In the genomic region with DNA sequence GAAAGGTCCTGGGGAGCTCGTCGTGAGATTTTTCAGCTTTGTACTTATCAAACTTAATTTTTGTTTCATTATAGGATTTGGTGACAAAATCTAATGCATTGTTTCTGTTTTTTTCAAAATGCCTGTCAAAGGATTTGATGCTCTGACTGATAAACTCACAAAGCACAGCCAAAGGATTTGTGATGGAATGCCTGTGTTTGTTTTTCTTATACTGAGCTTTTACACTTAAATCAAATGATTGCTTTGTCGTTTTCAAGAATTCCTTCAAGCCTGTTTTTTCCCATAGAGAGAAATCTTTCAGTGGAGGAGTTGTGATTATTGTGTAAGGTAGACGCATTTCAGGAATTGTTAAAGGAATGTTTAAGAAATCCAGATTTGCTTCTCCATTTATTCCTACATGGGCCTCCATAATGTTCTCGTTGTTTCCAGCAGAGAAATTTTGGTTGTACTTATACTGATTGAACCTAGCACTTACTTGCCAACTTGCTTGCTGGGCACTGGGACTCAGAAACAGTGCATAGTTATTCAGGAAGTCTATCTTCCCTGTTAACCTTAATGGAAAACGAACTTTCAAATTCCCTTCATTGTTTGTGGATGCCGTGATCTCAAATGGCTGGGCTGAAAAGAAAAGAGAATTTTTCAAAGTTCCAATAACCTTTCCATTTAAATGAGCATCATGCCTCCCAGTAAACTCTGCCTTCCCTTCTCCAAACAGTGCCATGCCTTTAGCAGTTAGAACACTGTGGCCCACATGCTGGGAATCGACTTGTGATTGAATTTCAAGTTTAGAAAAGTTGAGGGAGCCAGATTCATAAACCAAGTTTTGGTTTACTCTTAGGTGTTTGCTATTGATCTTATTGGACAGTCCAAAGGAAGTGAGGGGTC, we compare ENCODE assay signal across 2 cellular contexts.
TF ChIP-seq lines count a peak whose summit lies in the region.

No MANE protein-coding gene starts in this region.

TF ChIP-seq in liver, 16 proteins besides CTCF, POLR2A, EP300 and RAD21 (continued from another document):
- TF ChIP-seq, protein P1, sequence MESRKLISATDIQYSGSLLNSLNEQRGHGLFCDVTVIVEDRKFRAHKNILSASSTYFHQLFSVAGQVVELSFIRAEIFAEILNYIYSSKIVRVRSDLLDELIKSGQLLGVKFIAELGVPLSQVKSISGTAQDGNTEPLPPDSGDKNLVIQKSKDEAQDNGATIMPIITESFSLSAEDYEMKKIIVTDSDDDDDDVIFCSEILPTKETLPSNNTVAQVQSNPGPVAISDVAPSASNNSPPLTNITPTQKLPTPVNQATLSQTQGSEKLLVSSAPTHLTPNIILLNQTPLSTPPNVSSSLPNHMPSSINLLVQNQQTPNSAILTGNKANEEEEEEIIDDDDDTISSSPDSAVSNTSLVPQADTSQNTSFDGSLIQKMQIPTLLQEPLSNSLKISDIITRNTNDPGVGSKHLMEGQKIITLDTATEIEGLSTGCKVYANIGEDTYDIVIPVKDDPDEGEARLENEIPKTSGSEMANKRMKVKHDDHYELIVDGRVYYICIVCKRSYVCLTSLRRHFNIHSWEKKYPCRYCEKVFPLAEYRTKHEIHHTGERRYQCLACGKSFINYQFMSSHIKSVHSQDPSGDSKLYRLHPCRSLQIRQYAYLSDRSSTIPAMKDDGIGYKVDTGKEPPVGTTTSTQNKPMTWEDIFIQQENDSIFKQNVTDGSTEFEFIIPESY (IDR thresholded peaks at IDR 0.05), result peak; percentile 32
- peak in 1 of 2 donors; percentile 9 for TF ChIP-seq JUND (IDR thresholded peaks at IDR 0.05)

TF ChIP-seq in GM23338, 12 proteins besides CTCF, POLR2A, EP300 and RAD21 (continued from another document):
- TF ChIP-seq, protein P2, sequence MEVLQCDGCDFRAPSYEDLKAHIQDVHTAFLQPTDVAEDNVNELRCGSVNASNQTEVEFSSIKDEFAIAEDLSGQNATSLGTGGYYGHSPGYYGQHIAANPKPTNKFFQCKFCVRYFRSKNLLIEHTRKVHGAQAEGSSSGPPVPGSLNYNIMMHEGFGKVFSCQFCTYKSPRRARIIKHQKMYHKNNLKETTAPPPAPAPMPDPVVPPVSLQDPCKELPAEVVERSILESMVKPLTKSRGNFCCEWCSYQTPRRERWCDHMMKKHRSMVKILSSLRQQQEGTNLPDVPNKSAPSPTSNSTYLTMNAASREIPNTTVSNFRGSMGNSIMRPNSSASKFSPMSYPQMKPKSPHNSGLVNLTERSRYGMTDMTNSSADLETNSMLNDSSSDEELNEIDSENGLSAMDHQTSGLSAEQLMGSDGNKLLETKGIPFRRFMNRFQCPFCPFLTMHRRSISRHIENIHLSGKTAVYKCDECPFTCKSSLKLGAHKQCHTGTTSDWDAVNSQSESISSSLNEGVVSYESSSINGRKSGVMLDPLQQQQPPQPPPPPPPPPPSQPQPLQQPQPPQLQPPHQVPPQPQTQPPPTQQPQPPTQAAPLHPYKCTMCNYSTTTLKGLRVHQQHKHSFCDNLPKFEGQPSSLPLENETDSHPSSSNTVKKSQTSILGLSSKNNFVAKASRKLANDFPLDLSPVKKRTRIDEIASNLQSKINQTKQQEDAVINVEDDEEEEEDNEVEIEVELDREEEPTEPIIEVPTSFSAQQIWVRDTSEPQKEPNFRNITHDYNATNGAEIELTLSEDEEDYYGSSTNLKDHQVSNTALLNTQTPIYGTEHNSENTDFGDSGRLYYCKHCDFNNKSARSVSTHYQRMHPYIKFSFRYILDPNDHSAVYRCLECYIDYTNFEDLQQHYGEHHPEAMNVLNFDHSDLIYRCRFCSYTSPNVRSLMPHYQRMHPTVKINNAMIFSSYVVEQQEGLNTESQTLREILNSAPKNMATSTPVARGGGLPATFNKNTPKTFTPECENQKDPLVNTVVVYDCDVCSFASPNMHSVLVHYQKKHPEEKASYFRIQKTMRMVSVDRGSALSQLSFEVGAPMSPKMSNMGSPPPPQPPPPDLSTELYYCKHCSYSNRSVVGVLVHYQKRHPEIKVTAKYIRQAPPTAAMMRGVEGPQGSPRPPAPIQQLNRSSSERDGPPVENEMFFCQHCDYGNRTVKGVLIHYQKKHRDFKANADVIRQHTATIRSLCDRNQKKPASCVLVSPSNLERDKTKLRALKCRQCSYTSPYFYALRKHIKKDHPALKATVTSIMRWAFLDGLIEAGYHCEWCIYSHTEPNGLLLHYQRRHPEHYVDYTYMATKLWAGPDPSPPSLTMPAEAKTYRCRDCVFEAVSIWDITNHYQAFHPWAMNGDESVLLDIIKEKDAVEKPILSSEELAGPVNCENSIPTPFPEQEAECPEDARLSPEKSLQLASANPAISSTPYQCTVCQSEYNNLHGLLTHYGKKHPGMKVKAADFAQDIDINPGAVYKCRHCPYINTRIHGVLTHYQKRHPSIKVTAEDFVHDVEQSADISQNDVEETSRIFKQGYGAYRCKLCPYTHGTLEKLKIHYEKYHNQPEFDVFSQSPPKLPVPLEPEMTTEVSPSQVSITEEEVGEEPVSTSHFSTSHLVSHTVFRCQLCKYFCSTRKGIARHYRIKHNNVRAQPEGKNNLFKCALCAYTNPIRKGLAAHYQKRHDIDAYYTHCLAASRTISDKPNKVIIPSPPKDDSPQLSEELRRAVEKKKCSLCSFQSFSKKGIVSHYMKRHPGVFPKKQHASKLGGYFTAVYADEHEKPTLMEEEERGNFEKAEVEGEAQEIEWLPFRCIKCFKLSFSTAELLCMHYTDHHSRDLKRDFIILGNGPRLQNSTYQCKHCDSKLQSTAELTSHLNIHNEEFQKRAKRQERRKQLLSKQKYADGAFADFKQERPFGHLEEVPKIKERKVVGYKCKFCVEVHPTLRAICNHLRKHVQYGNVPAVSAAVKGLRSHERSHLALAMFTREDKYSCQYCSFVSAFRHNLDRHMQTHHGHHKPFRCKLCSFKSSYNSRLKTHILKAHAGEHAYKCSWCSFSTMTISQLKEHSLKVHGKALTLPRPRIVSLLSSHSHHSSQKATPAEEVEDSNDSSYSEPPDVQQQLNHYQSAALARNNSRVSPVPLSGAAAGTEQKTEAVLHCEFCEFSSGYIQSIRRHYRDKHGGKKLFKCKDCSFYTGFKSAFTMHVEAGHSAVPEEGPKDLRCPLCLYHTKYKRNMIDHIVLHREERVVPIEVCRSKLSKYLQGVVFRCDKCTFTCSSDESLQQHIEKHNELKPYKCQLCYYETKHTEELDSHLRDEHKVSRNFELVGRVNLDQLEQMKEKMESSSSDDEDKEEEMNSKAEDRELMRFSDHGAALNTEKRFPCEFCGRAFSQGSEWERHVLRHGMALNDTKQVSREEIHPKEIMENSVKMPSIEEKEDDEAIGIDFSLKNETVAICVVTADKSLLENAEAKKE (CRISPR knock-in tag; IDR thresholded peaks at IDR 0.05), result no peak
- TF ChIP-seq, protein P3, sequence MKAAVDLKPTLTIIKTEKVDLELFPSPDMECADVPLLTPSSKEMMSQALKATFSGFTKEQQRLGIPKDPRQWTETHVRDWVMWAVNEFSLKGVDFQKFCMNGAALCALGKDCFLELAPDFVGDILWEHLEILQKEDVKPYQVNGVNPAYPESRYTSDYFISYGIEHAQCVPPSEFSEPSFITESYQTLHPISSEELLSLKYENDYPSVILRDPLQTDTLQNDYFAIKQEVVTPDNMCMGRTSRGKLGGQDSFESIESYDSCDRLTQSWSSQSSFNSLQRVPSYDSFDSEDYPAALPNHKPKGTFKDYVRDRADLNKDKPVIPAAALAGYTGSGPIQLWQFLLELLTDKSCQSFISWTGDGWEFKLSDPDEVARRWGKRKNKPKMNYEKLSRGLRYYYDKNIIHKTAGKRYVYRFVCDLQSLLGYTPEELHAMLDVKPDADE (IDR thresholded peaks at IDR 0.05), result no peak
- TF ChIP-seq ZNF331 (CRISPR knock-in tag; IDR thresholded peaks at IDR 0.05; ENCODE audit: low read depth) (no peak), NANOG (IDR thresholded peaks at IDR 0.05; ENCODE audit: borderline replicate concordance) (no peak), EZH2phosphoT487 (IDR thresholded peaks at IDR 0.05; ENCODE audit: unreplicated experiment) (no peak), STAT1 (IDR thresholded peaks at IDR 0.05; ENCODE audit: unreplicated experiment) (no peak), CREB1 (CRISPR knock-in tag; IDR thresholded peaks at IDR 0.05; ENCODE audit: low read depth) (no peak), JUNB (IDR thresholded peaks at IDR 0.05; ENCODE audit: unreplicated experiment) (no peak)
- TF ChIP-seq, protein P4, sequence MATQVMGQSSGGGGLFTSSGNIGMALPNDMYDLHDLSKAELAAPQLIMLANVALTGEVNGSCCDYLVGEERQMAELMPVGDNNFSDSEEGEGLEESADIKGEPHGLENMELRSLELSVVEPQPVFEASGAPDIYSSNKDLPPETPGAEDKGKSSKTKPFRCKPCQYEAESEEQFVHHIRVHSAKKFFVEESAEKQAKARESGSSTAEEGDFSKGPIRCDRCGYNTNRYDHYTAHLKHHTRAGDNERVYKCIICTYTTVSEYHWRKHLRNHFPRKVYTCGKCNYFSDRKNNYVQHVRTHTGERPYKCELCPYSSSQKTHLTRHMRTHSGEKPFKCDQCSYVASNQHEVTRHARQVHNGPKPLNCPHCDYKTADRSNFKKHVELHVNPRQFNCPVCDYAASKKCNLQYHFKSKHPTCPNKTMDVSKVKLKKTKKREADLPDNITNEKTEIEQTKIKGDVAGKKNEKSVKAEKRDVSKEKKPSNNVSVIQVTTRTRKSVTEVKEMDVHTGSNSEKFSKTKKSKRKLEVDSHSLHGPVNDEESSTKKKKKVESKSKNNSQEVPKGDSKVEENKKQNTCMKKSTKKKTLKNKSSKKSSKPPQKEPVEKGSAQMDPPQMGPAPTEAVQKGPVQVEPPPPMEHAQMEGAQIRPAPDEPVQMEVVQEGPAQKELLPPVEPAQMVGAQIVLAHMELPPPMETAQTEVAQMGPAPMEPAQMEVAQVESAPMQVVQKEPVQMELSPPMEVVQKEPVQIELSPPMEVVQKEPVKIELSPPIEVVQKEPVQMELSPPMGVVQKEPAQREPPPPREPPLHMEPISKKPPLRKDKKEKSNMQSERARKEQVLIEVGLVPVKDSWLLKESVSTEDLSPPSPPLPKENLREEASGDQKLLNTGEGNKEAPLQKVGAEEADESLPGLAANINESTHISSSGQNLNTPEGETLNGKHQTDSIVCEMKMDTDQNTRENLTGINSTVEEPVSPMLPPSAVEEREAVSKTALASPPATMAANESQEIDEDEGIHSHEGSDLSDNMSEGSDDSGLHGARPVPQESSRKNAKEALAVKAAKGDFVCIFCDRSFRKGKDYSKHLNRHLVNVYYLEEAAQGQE (IDR thresholded peaks at IDR 0.05; ENCODE audit: unreplicated experiment), result no peak
TF ChIP-seq in GM23338: peak in this region for 0.
